ENCODE assay signal across 1 cellular context in the genomic region with DNA sequence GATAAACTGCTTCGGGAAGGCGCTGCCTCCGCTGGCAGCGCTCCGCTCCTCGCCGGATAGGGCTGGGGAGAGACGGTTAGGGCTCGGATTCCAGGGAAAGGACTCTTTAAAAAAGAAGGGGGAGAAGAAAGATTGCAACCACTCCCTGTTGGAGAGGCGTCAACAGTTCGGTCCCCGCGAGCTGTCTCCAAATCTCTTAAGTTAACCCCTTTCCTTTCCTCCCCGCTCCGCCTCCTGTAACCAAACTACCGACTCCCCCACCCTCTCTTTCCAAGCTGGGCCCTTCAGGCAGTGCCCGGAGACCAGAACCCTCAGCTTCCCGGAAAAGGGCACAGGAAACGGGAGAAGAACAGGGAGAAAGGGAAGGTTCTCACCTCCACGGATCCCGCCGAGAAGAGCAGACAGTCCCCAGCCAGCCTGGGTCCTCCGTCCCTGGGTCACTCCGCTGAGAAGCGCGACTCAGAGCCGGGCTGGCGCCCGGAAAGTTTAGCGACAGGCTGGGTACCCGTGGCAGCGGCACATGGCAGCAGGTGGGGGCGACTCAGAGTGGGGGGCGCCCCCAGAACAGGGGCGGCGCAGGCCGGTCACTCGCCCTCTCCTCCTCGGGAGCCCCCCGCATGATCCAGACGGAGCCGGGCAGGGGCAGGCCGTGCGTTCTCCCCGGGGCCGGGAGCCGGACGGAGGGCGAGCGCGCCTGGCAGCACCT.
TF ChIP-seq lines count a peak whose summit lies in the region.

No MANE protein-coding gene starts in this region.

TF ChIP-seq in endothelial cell of umbilical vein, 7 proteins besides CTCF, POLR2A, EP300 and RAD21 (continued from another document):
- no peak for TF ChIP-seq POLR2AphosphoS5 (IDR thresholded peaks at IDR 0.05; ENCODE audit: insufficient read depth, low read depth, low read length)
- TF ChIP-seq JUN (IDR thresholded peaks at IDR 0.05; ENCODE audit: borderline replicate concordance, insufficient read depth, insufficient read length, low read depth) = no peak
- no peak for TF ChIP-seq GATA2 (IDR thresholded peaks at IDR 0.05; ENCODE audit: insufficient read depth, insufficient read length, low read depth, low read length)
